19 cellular contexts compared by ENCODE assay signal in genomic region chr15:33344111-33344510, GRCh38. TPM values are rescaled to one million over a fixed set of nuclear protein-coding genes. Genes with fewer than 3 reads are reported as not detected.
DNase-seq lines count a peak whose midpoint lies in the region; ATAC-seq and FAIRE-seq lines count a peak whose summit lies in the region.
"Had no signal": no experiment of that assay in that cellular context is flagged by ENCODE, and none has a peak within 500 bp of the region (broad histone marks: within the 10 kb centered on the region; RNA-seq: fewer than 3 reads in every experiment).

No MANE protein-coding gene starts in this region.

- peak; percentile 72 for ATAC-seq in GM19452 (IDR thresholded peaks at IDR 0.05; ENCODE audit: unreplicated experiment)
- ATAC-seq in HG02885 (IDR thresholded peaks at IDR 0.05; ENCODE audit: poor library complexity, unreplicated experiment): peak; percentile 71
- ATAC-seq in right cardiac atrium: no peak
- ATAC-seq: HepG2, SK-N-SH treated with all-trans-retinoic acid at 6 μM for 48 hours, T-cell had no signal

- no peaks in the 10 kb centered on the region for H3K36me3 ChIP-seq in H7 (replicated peaks; ENCODE audit: control insufficient read depth, insufficient read depth, low read length)
- H3K36me3 ChIP-seq: HAP-1 had no signal

- no peak overlapping the region for H3K27ac ChIP-seq in right cardiac atrium (ENCODE audit: low read length)

- H3K27me3 ChIP-seq in right cardiac atrium (ENCODE audit: control insufficient read depth, insufficient read depth): no peaks in the 10 kb centered on the region
- H3K27me3 ChIP-seq in H7 (ENCODE audit: control insufficient read depth, insufficient read depth, low read length): no peaks in the 10 kb centered on the region

- no peaks in the 10 kb centered on the region for H3K4me1 Mint-ChIP-seq in activated CD4-positive, alpha-beta T cell treated with anti-CD3 and anti-CD28 coated beads, Interleukin-2, amount 10 ng/mL, durations not matched to agents 24 days and 14 days
- H3K4me1 Mint-ChIP-seq: T-cell had no signal

- H3K4me3 ChIP-seq in right cardiac atrium (ENCODE audit: low read length) (no peak overlapping the region), H7 (ENCODE audit: insufficient read depth, low read depth, low read length) (no peak overlapping the region)
- H3K4me3 ChIP-seq: HAP-1 had no signal

- no peaks in the 10 kb centered on the region for H3K9me3 ChIP-seq in right cardiac atrium (ENCODE audit: control insufficient read depth, low read length)
- H3K9me3 ChIP-seq: HAP-1 had no signal

- H3K27me3 Mint-ChIP-seq in activated CD4-positive, alpha-beta T cell treated with anti-CD3 and anti-CD28 coated beads, Interleukin-2, amount 10 ng/mL, durations not matched to agents 24 days and 14 days: peaks cover 2% of the 10 kb centered on the region

- no peaks in the 10 kb centered on the region for H3K9me3 Mint-ChIP-seq in activated CD4-positive, alpha-beta T cell treated with anti-CD3 and anti-CD28 coated beads, Interleukin-2, amount 10 ng/mL, durations not matched to agents 24 days and 14 days

- DNase-seq in GM18507 (ENCODE audit: extremely low spot score, insufficient read length, low read depth) (no peak), right cardiac atrium (no peak), H7 (no peak)
- DNase-seq in stimulated activated CD4-positive, alpha-beta T cell treated with anti-CD3 and anti-CD28 coated beads, Interleukin-2, amount 100 ng/mL, for 24 hours: no peak
- DNase-seq in activated CD4-positive, alpha-beta T cell treated with anti-CD3 and anti-CD28 coated beads, Interleukin-2, amount 10 ng/mL, durations not matched to agents 24 days and 14 days: no peak
- DNase-seq: C1 segment of cervical spinal cord, DMS79, KBM-7, NCI-H1105 treated with DMSO at 0.1 percent for 48 hours, NCI-H1694 treated with DMSO at 0.1 percent for 48 hours, NCI-H510A, NCI-H748 treated with DMSO at 0.1 percent for 48 hours, SHP77 treated with DMSO at 0.1 percent for 48 hours, T-cell had no signal

- WGBS in right cardiac atrium: 87% methylated on average over 2 of the region's 2 CpGs

- H3K4me1 ChIP-seq in right cardiac atrium (ENCODE audit: control insufficient read depth, insufficient read depth, low read length): no peaks in the 10 kb centered on the region
- H3K4me1 ChIP-seq: HAP-1 had no signal

- FAIRE-seq in GM18507 (lab: Jason Lieb, UNC): peak; percentile 70
- FAIRE-seq: HepG2 had no signal

- H3K36me3 Mint-ChIP-seq in activated CD4-positive, alpha-beta T cell treated with anti-CD3 and anti-CD28 coated beads, Interleukin-2, amount 10 ng/mL, durations not matched to agents 24 days and 14 days (ENCODE audit: low read depth): no peaks in the 10 kb centered on the region
- H3K36me3 Mint-ChIP-seq: T-cell had no signal

- H3K4me3 Mint-ChIP-seq in activated CD4-positive, alpha-beta T cell treated with anti-CD3 and anti-CD28 coated beads, Interleukin-2, amount 10 ng/mL, durations not matched to agents 24 days and 14 days: no peak overlapping the region
- H3K4me3 Mint-ChIP-seq: T-cell had no signal

- no peak overlapping the region for H3K27ac Mint-ChIP-seq in activated CD4-positive, alpha-beta T cell treated with anti-CD3 and anti-CD28 coated beads, Interleukin-2, amount 10 ng/mL, durations not matched to agents 24 days and 14 days
- H3K27ac Mint-ChIP-seq: T-cell had no signal

- intact Hi-C loops in right cardiac atrium (cut with DNase I): no loop called here
- intact Hi-C loops in activated CD4-positive, alpha-beta T cell treated with anti-CD3 and anti-CD28 coated beads, Interleukin-2, amount 10 ng/mL, durations not matched to agents 24 days and 14 days (cut with micrococcal nuclease): no loop called here

RNA-seq across cellular contexts. Expression of gene RYR3, which starts 33.3 kb away (rescaled TPM):
- under 1 TPM; 0.06 to 0.28 (median 0.14) TPM for total RNA-seq in right cardiac atrium
- polyA plus RNA-seq in right cardiac atrium: 0.07 TPM
- 0.59 and 0.69 TPM in 2 replicates for total RNA-seq in H7 (2014; rRNA removed; shearing (Covaris generic))
- total RNA-seq in activated CD4-positive, alpha-beta T cell treated with anti-CD3 and anti-CD28 coated beads, Interleukin-2, amount 10 ng/mL, durations not matched to agents 24 days and 14 days: not detected in 2 replicates
- total RNA-seq: HepG2 had no signal
- polyA plus RNA-seq: HepG2 had no signal

Comparison
In these comparisons a context has a peak if more than half of its experiments do, and no peak if none do; other contexts are left out.
1. ATAC-seq: peak in GM19452 (single experiment) and HG02885 (single experiment); none in right cardiac atrium (0 of 2).